In genomic region chr18:13558132-13558531, GRCh38 we compare ENCODE assay signal across 9 cellular contexts.
A peak's percentile ranks its signal among the peaks of the same experiment; 100 is the strongest.
DNase-seq lines count a peak whose midpoint lies in the region; ATAC-seq and TF ChIP-seq lines count a peak whose summit lies in the region.
"Had no signal": no experiment of that assay in that cellular context is flagged by ENCODE, and none has a peak within 500 bp of the region (broad histone marks: within the 10 kb centered on the region; RNA-seq: fewer than 3 reads in every experiment).

No MANE protein-coding gene starts in this region.

- no peak overlapping the region for H3K4me3 Mint-ChIP-seq in activated T-cell treated with anti-CD3 and anti-CD28 coated beads, Interleukin-2, amount 50 U/mL, for 72 hours

- peak overlapping the region; percentile 20 for H3K27ac Mint-ChIP-seq in activated T-cell treated with anti-CD3 and anti-CD28 coated beads, Interleukin-2, amount 50 U/mL, for 72 hours

- WGBS in psoas muscle, 3 donors = 4 to 9% (median 7%) methylated on average over 5 of the region's 5 CpGs

- DNase-seq in stimulated activated CD4-positive, alpha-beta T cell treated with anti-CD3 and anti-CD28 coated beads, Interleukin-15, amount 100 ng/mL, for 24 hours = peak; percentile 49
- no peak for DNase-seq in stimulated activated CD4-positive, alpha-beta T cell treated with anti-CD3 and anti-CD28 coated beads, Interleukin-1b, Interleukin-23, amount 100 ng/mL, for 48 hours
- peak; percentile 33 for DNase-seq in NCI-H345 (lab: John Stamatoyannopoulos, UW)
- DNase-seq in activated T-cell treated with anti-CD3 and anti-CD28 coated beads, Interleukin-2, amount 50 U/mL, for 72 hours = peak in 1 of 2 donors; percentile 35
- peak; percentile 85 for DNase-seq in globus pallidus (ENCODE audit: low spot score)
- no peak for DNase-seq in psoas muscle
- DNase-seq in NCI-H524 treated with DMSO at 0.1 percent for 48 hours (lab: John Stamatoyannopoulos, UW) = no peak

- no peaks in the 10 kb centered on the region for H3K9me3 ChIP-seq in psoas muscle

- H3K27me3 ChIP-seq in psoas muscle (ENCODE audit: insufficient read depth in 3 of 3, low read length in 2 of 3) = no peaks in the 10 kb centered on the region

- no peak overlapping the region for H3K27ac ChIP-seq in psoas muscle
- H3K27ac ChIP-seq: epithelial cell of prostate had no signal

- no peak overlapping the region for H3K4me3 ChIP-seq in psoas muscle

- ATAC-seq in HG02870 (IDR thresholded peaks at IDR 0.05; ENCODE audit: unreplicated experiment) (peak; percentile 51), psoas muscle (peak; percentile 83 to 93 (median 90))
- no peak for ATAC-seq in activated T-cell treated with anti-CD3 and anti-CD28 coated beads, Interleukin-2, amount 50 U/mL, for 72 hours (replicated peaks in 1 of 2)

- peaks cover 45% of the 10 kb centered on the region for H3K4me1 Mint-ChIP-seq in activated T-cell treated with anti-CD3 and anti-CD28 coated beads, Interleukin-2, amount 50 U/mL, for 72 hours (ENCODE audit: low read depth)

- H3K36me3 Mint-ChIP-seq in activated T-cell treated with anti-CD3 and anti-CD28 coated beads, Interleukin-2, amount 50 U/mL, for 72 hours (ENCODE audit: insufficient read depth in 2 of 2) = no peaks in the 10 kb centered on the region

- H3K36me3 ChIP-seq in psoas muscle (ENCODE audit: insufficient read depth in 1 of 2, low read depth in 1 of 2) = no peaks in the 10 kb centered on the region

- H3K27me3 Mint-ChIP-seq in activated T-cell treated with anti-CD3 and anti-CD28 coated beads, Interleukin-2, amount 50 U/mL, for 72 hours (ENCODE audit: low read depth) = no peaks in the 10 kb centered on the region

- intact Hi-C loops in psoas muscle (cut with DNase I) = loop anchor here (2.0 to 10.0 kb wide), 5 partner anchors 69 to 247 kb away; partner anchors contain the start of genes FAM210A (in 2 of the 2) and RNMT (in 2 of the 2)

- peak; percentile 66 for TF ChIP-seq CTCF in psoas muscle (IDR thresholded peaks at IDR 0.05)

- peaks cover 7% of the 10 kb centered on the region for H3K4me1 ChIP-seq in psoas muscle

- H3K9me3 Mint-ChIP-seq in activated T-cell treated with anti-CD3 and anti-CD28 coated beads, Interleukin-2, amount 50 U/mL, for 72 hours = no peaks in the 10 kb centered on the region

Comparison
In these comparisons a context has a peak if more than half of its experiments do, and no peak if none do; other contexts are left out.
1. DNase-seq: peak in stimulated activated CD4-positive, alpha-beta T cell treated with anti-CD3 and anti-CD28 coated beads, Interleukin-15, amount 100 ng/mL, for 24 hours (single experiment), NCI-H345 (single experiment) and globus pallidus (single experiment); none in stimulated activated CD4-positive, alpha-beta T cell treated with anti-CD3 and anti-CD28 coated beads, Interleukin-1b, Interleukin-23, amount 100 ng/mL, for 48 hours (single experiment), psoas muscle (0 of 2) and NCI-H524 treated with DMSO at 0.1 percent for 48 hours (single experiment).
2. ATAC-seq: peak in HG02870 (single experiment) and psoas muscle (4 of 4); none in activated T-cell treated with anti-CD3 and anti-CD28 coated beads, Interleukin-2, amount 50 U/mL, for 72 hours (0 of 2).